ENCODE assay signal across 21 cellular contexts in the genomic region with DNA sequence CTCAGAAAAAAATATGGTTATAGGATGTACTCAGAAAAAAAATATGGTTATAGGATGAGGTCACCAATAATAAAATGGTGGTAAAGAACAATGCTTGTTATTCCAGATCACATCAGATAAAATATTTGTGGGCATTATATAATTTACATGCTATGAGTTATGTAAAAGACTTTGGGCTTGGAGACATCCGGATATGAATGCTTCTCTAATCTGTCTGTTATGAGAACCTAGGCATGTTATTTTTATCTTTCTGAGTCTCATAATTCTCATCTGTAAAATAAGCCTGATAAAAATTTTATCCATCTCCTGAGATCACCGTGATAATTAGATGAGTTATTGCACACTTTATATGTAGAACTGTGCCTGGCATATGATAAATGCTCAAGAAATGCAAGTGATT. TPM values are rescaled to one million over a fixed set of nuclear protein-coding genes. Genes with fewer than 3 reads are reported as not detected.
A peak's percentile ranks its signal among the peaks of the same experiment; 100 is the strongest.
DNase-seq lines count a peak whose midpoint lies in the region; ATAC-seq, FAIRE-seq and TF ChIP-seq lines count a peak whose summit lies in the region.
"Had no signal": no experiment of that assay in that cellular context is flagged by ENCODE, and none has a peak within 500 bp of the region (broad histone marks: within the 10 kb centered on the region; RNA-seq: fewer than 3 reads in every experiment).

No MANE protein-coding gene starts in this region.

- dilution Hi-C loops in keratinocyte (cut with MboI; ENCODE audit: extremely low pct_ligation_motif_present, low sequenced_read_pairs) = no loop called here

- no peak overlapping the region for H2AFZ ChIP-seq in keratinocyte (ENCODE audit: control insufficient read depth, low read length)

- no peaks in the 10 kb centered on the region for H3K36me3 ChIP-seq in keratinocyte (ENCODE audit: control insufficient read depth in 2 of 2, extremely low read depth in 1 of 2, insufficient read depth in 2 of 2, low read length in 2 of 2)
- H3K36me3 ChIP-seq: gastroesophageal sphincter had no signal

- H4K20me1 ChIP-seq in keratinocyte (ENCODE audit: control insufficient read depth, extremely low read depth, insufficient read depth, low read length) = no peaks in the 10 kb centered on the region

- no peak for FAIRE-seq in keratinocyte (lab: Jason Lieb, UNC)
- FAIRE-seq: GM18507, urothelium cell line had no signal

- peak; percentile 63 for DNase-seq in AG10803 (ENCODE audit: low read depth)
- DNase-seq in HS-27A (ENCODE audit: low read depth) = peak; percentile 42
- peak; percentile 75 for DNase-seq in amniotic epithelial cell (ENCODE audit: low read depth)
- no peak for DNase-seq in keratinocyte (ENCODE audit: low read depth, low spot score)
- DNase-seq in stimulated activated effector memory CD8-positive, alpha-beta T cell treated with anti-CD3 and anti-CD28 coated beads, Interleukin-12 subunit alpha, Interleukin-12 subunit beta, amount 100 ng/mL, for 72 hours (ENCODE audit: low spot score in 2 of 2) = no peak
- DNase-seq: activated CD4-positive, CD25-positive, alpha-beta regulatory T cell treated with anti-CD3 and anti-CD28 coated beads, Interleukin-2, amount 50 U/mL, for 72 hours; cortex of kidney; DMS79 treated with DMSO at 0.1 percent for 48 hours; NCI-H1436; NCI-H526 treated with DMSO at 0.1 percent for 48 hours; stimulated activated CD8-positive, alpha-beta memory T cell treated with anti-CD3 and anti-CD28 coated beads, Interleukin-4, amount 100 ng/mL, for 48 hours; T-helper 9 cell had no signal

- H3K27ac Mint-ChIP-seq in stimulated activated effector memory CD8-positive, alpha-beta T cell treated with anti-CD3 and anti-CD28 coated beads, Interleukin-12 subunit alpha, Interleukin-12 subunit beta, amount 100 ng/mL, for 72 hours = no peak overlapping the region
- H3K27ac Mint-ChIP-seq: activated naive CD8-positive, alpha-beta T cell; brain had no signal

- H3K79me2 ChIP-seq in keratinocyte (ENCODE audit: control insufficient read depth, insufficient read depth, low read length) = no peaks in the 10 kb centered on the region

- no peaks in the 10 kb centered on the region for H3K4me1 Mint-ChIP-seq in stimulated activated effector memory CD8-positive, alpha-beta T cell treated with anti-CD3 and anti-CD28 coated beads, Interleukin-12 subunit alpha, Interleukin-12 subunit beta, amount 100 ng/mL, for 72 hours
- H3K4me1 Mint-ChIP-seq: brain had no signal

- H3K4me3 ChIP-seq in AG10803 (ENCODE audit: low read length) (no peak overlapping the region), keratinocyte (ENCODE audit: control insufficient read depth in 2 of 3, extremely low read depth in 1 of 3, insufficient read depth in 2 of 3, low read depth in 1 of 3, low read length in 3 of 3) (no peak overlapping the region)
- H3K4me3 ChIP-seq: gastroesophageal sphincter had no signal

- no peaks in the 10 kb centered on the region for H3K27me3 ChIP-seq in keratinocyte (ENCODE audit: control insufficient read depth, extremely low read depth, insufficient read depth, low read length)

- no peak overlapping the region for H3K27ac ChIP-seq in keratinocyte (ENCODE audit: control insufficient read depth, insufficient read depth, low read length)
- H3K27ac ChIP-seq: gastroesophageal sphincter had no signal

- H3K4me1 ChIP-seq in keratinocyte (ENCODE audit: control insufficient read depth, extremely low read depth, insufficient read depth, low read length) = peaks cover 5% of the 10 kb centered on the region
- H3K4me1 ChIP-seq: gastroesophageal sphincter had no signal

- no peaks in the 10 kb centered on the region for H3K36me3 Mint-ChIP-seq in stimulated activated effector memory CD8-positive, alpha-beta T cell treated with anti-CD3 and anti-CD28 coated beads, Interleukin-12 subunit alpha, Interleukin-12 subunit beta, amount 100 ng/mL, for 72 hours
- H3K36me3 Mint-ChIP-seq: activated naive CD8-positive, alpha-beta T cell; brain had no signal

- TF ChIP-seq CTCF in AG10803 (conservative IDR thresholded peaks at IDR 0.05; ENCODE audit: low read length) = no peak
- TF ChIP-seq CTCF in keratinocyte (optimal IDR thresholded peaks at IDR 0.05 in 1 of 3, IDR thresholded peaks at IDR 0.05 in 1 of 3, conservative IDR thresholded peaks at IDR 0.05 in 1 of 3; ENCODE audit: extremely low read depth in 1 of 3, insufficient read depth in 2 of 3, low read length in 3 of 3) = no peak

- ATAC-seq in HG03045 (IDR thresholded peaks at IDR 0.05; ENCODE audit: unreplicated experiment) (no peak), GM21515 (IDR thresholded peaks at IDR 0.05; ENCODE audit: unreplicated experiment) (no peak), GM21447 (IDR thresholded peaks at IDR 0.05; ENCODE audit: unreplicated experiment) (no peak)
- no peak for ATAC-seq in stimulated activated effector memory CD8-positive, alpha-beta T cell treated with anti-CD3 and anti-CD28 coated beads, Interleukin-12 subunit alpha, Interleukin-12 subunit beta, amount 100 ng/mL, for 72 hours
- ATAC-seq: gastroesophageal sphincter, left lobe of liver had no signal

- H3K4me2 ChIP-seq in keratinocyte (ENCODE audit: control insufficient read depth, extremely low read depth, insufficient read depth, low read depth, low read length) = peak overlapping the region; percentile 8

- peaks cover 10% of the 10 kb centered on the region for H3K9me3 Mint-ChIP-seq in stimulated activated effector memory CD8-positive, alpha-beta T cell treated with anti-CD3 and anti-CD28 coated beads, Interleukin-12 subunit alpha, Interleukin-12 subunit beta, amount 100 ng/mL, for 72 hours
- H3K9me3 Mint-ChIP-seq: brain had no signal

- peaks cover 6% of the 10 kb centered on the region for H3K9me3 ChIP-seq in keratinocyte (ENCODE audit: control insufficient read depth, low read depth, low read length)
- H3K9me3 ChIP-seq: gastroesophageal sphincter had no signal

- H3K9ac ChIP-seq in keratinocyte (ENCODE audit: control insufficient read depth, extremely low read depth, insufficient read depth, low read length) = no peak overlapping the region

- H3K4me3 Mint-ChIP-seq in stimulated activated effector memory CD8-positive, alpha-beta T cell treated with anti-CD3 and anti-CD28 coated beads, Interleukin-12 subunit alpha, Interleukin-12 subunit beta, amount 100 ng/mL, for 72 hours = no peak overlapping the region
- H3K4me3 Mint-ChIP-seq: activated naive CD8-positive, alpha-beta T cell; brain had no signal

- no peaks in the 10 kb centered on the region for H3K9me1 ChIP-seq in keratinocyte (ENCODE audit: control insufficient read depth, extremely low read depth, insufficient read depth, low read length)

RNA-seq across cellular contexts. Expression of a gene that starts 37.8 kb away (rescaled TPM):
- 78.4 to 320 TPM (median 223 TPM) in 3 replicates for polyA plus RNA-seq in keratinocyte
- 43.2 TPM for polyA plus RNA-seq in keratinocyte (2011; ENCODE audit: low read depth)
- 68.2 and 168 TPM in 2 replicates for polyA plus RNA-seq in keratinocyte (2011; cell fraction: cytosol; rRNA removed)
- polyA plus RNA-seq in keratinocyte (2011; cell fraction: nucleus; rRNA removed) = 195 and 207 TPM in 2 replicates
- 53.9 and 191 TPM in 2 replicates for polyA plus RNA-seq in keratinocyte (2012; ENCODE audit: low replicate concordance)
- 40.7 to 108 TPM (median 51.2 TPM) in 3 replicates for polyA minus RNA-seq in keratinocyte
- polyA minus RNA-seq in keratinocyte (2011; cell fraction: cytosol; rRNA and poly(A)+ RNA removed) = 98.8 TPM
- 54.3 and 92.1 TPM in 2 replicates for polyA minus RNA-seq in keratinocyte (2011; cell fraction: nucleus; rRNA and poly(A)+ RNA removed)

Comparison
In these comparisons a context has a peak if more than half of its experiments do, and no peak if none do; other contexts are left out.
1. DNase-seq: peak in AG10803 (single experiment), HS-27A (single experiment) and amniotic epithelial cell (single experiment); none in keratinocyte (single experiment) and stimulated activated effector memory CD8-positive, alpha-beta T cell treated with anti-CD3 and anti-CD28 coated beads, Interleukin-12 subunit alpha, Interleukin-12 subunit beta, amount 100 ng/mL, for 72 hours (0 of 2).